In the genomic region with DNA sequence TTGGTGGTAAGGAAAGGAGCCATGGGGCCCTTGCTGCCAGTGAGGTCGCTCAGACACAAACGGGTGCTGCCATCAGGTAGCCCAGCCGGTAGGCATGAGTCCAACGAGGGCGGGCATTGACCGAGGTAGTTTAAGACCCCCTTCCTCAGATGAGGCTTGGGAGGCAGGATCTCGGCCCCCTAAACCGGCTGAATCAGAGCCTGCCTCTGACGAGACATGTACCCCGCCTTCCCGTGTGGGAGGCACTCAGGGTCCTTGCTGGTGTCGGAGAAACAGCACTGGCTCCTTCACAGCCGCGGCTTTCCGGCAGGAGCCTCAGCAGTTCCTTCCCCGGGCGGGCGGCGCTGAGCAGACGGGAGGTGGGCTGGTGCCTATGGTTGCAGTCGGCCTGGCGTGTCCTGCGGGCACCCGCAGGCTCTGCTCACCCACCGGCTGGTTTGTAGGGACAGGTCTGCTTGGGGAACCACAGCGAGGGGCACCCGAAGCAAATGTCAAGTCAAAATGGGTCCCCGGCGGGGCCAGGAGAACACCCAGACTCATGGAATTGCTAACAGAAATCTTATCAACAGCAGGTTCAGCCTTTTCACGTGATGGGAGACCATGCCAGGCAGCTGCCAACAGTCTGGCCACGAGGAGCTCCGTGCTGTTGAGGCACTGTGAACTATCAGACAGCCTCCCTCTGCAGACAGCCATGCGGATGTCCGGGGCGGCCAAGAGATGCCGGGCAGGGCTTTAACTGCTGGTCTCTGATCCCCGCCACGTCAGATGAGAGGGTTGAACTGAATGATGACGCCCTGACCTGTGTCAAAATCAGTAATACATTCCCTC, we compare ENCODE assay signal across 18 cellular contexts. TPM values are rescaled to one million over a fixed set of nuclear protein-coding genes. Genes with fewer than 3 reads are reported as not detected.
"Had no signal": no experiment of that assay in that cellular context is flagged by ENCODE, and none has a peak within 500 bp of the region (broad histone marks: within the 10 kb centered on the region; RNA-seq: fewer than 3 reads in every experiment).

No MANE protein-coding gene starts in this region.

- H3K36me3 ChIP-seq: brain microvascular endothelial cell, SJSA1 had no signal

- H3K27ac ChIP-seq: brain microvascular endothelial cell, hepatocyte, SJSA1 had no signal

- H3K27ac Mint-ChIP-seq: activated CD4-positive, alpha-beta T cell treated with anti-CD3 and anti-CD28 coated beads for 36 hours; activated CD8-positive, alpha-beta T cell treated with anti-CD3 and anti-CD28 coated beads for 36 hours; activated naive CD4-positive, alpha-beta T cell treated with anti-CD3 and anti-CD28 coated beads, Interleukin-2, amount 50 U/mL, for 24 hours; activated T-helper 1 cell treated with anti-CD3 and anti-CD28 coated beads, Interleukin-12 subunit alpha, Interleukin-12 subunit beta, Interleukin-2, Interleukin-4 antibody, amounts not matched to agents 30 ng/mL and 10 ng/mL and 1 ng/mL, durations not matched to agents 14 hours and 24 hours and 36 hours; endodermal cell had no signal

- DNase-seq: activated CD4-positive, alpha-beta T cell treated with anti-CD3 and anti-CD28 coated beads for 36 hours; activated CD8-positive, alpha-beta memory T cell treated with anti-CD3 and anti-CD28 coated beads, Interleukin-2, amount 50 U/mL, for 4 hours; brain microvascular endothelial cell; cerebellar nuclear complex; dermis blood vessel endothelial cell; endodermal cell; erythroblast; midbrain; T1000; trophoblast cell had no signal

- ATAC-seq: activated CD8-positive, alpha-beta T cell treated with anti-CD3 and anti-CD28 coated beads for 36 hours had no signal

- H3K36me3 Mint-ChIP-seq: activated naive CD4-positive, alpha-beta T cell treated with anti-CD3 and anti-CD28 coated beads, Interleukin-2, amount 50 U/mL, for 24 hours; stimulated activated naive B cell treated with anti-CD40 and anti-IgM and Interleukin-4, amounts not matched to agents 10 μg/mL and 1 μg/mL and 100 μg/mL, for 72 hours had no signal

- H3K4me3 ChIP-seq: hepatocyte, SJSA1 had no signal

- H3K9me3 Mint-ChIP-seq: activated CD8-positive, alpha-beta T cell treated with anti-CD3 and anti-CD28 coated beads for 36 hours; activated naive CD4-positive, alpha-beta T cell treated with anti-CD3 and anti-CD28 coated beads, Interleukin-2, amount 50 U/mL, for 24 hours; activated T-helper 1 cell treated with anti-CD3 and anti-CD28 coated beads, Interleukin-12 subunit alpha, Interleukin-12 subunit beta, Interleukin-2, Interleukin-4 antibody, amounts not matched to agents 30 ng/mL and 10 ng/mL and 1 ng/mL, durations not matched to agents 14 hours and 24 hours and 36 hours; endodermal cell; stimulated activated naive B cell treated with anti-CD40 and anti-IgM and Interleukin-4, amounts not matched to agents 10 μg/mL and 1 μg/mL and 100 μg/mL, for 72 hours had no signal

- H3K4me3 Mint-ChIP-seq: activated CD4-positive, alpha-beta T cell treated with anti-CD3 and anti-CD28 coated beads for 36 hours; activated CD8-positive, alpha-beta T cell treated with anti-CD3 and anti-CD28 coated beads for 36 hours; activated T-helper 1 cell treated with anti-CD3 and anti-CD28 coated beads, Interleukin-12 subunit alpha, Interleukin-12 subunit beta, Interleukin-2, Interleukin-4 antibody, amounts not matched to agents 30 ng/mL and 10 ng/mL and 1 ng/mL, durations not matched to agents 14 hours and 24 hours and 36 hours; endodermal cell had no signal

- H3K9me3 ChIP-seq: SJSA1 had no signal

- H3K4me1 ChIP-seq: SJSA1 had no signal

RNA-seq across cellular contexts. Expression of gene KCNG2, which starts 2.8 kb away (rescaled TPM):
- total RNA-seq: activated CD4-positive, alpha-beta T cell treated with anti-CD3 and anti-CD28 coated beads for 36 hours; activated CD8-positive, alpha-beta T cell treated with anti-CD3 and anti-CD28 coated beads for 36 hours; activated T-helper 1 cell treated with anti-CD3 and anti-CD28 coated beads, Interleukin-12 subunit alpha, Interleukin-12 subunit beta, Interleukin-2, Interleukin-4 antibody, amounts not matched to agents 30 ng/mL and 10 ng/mL and 1 ng/mL, durations not matched to agents 14 hours and 24 hours and 36 hours; endodermal cell; hepatocyte; kidney epithelial cell; pulmonary artery endothelial cell; SJSA1 had no signal
- polyA plus RNA-seq: hepatocyte had no signal
